In the genomic region with DNA sequence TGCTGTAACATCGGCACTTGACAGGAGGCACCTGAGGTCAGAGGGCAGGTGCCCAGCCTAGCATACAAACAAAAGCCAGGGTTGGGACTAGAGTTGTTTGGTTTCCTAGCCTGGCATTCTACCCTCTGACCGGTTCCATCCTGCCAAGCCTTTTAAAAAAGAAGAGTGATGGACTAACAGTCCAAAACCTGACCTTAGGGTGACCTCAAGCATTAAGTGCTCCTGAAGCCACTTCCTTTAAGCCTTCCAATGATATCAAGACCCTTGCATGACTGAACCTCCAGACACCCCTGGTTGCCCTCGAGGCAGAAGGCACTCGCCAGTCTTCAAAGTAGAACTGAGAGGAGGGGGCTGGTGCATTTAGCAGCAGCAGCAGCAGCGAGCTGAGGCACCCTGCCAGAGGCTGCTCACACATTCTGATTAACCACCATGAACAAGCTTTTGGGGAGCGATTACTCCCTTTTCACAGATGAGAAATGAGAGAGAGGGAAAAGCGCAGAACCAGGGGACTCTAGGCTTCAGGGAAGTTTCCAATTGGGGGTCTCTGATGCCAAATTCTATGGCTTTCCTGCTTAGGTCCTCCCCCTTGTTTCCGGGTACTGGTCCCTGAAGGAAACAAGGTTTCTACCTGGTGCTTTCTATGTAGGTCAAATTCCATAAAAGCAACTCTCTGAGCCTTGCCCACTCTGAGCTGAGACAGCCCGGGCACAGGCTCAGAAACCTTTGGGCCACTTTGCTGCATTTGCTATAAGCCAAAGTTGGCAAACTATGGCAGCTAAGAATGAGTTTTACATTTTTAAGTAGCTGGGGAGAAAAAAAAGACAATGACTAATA, we compare ENCODE assay signal across 1 cellular context.
TF ChIP-seq lines count a peak whose summit lies in the region.

No MANE protein-coding gene starts in this region.

TF ChIP-seq in K562, 482 proteins besides CTCF, POLR2A, EP300 and RAD21 (continued from another document):
- TF ChIP-seq, protein P1, sequence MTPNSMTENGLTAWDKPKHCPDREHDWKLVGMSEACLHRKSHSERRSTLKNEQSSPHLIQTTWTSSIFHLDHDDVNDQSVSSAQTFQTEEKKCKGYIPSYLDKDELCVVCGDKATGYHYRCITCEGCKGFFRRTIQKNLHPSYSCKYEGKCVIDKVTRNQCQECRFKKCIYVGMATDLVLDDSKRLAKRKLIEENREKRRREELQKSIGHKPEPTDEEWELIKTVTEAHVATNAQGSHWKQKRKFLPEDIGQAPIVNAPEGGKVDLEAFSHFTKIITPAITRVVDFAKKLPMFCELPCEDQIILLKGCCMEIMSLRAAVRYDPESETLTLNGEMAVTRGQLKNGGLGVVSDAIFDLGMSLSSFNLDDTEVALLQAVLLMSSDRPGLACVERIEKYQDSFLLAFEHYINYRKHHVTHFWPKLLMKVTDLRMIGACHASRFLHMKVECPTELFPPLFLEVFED (CRISPR knock-in tag; conservative IDR thresholded peaks at IDR 0.05) = no peak
- TF ChIP-seq ARID1B (IDR thresholded peaks at IDR 0.05) (peak; percentile 90), MTA2 (IDR thresholded peaks at IDR 0.05; ENCODE audit: low read depth) (peak; percentile 59), RBBP5 (IDR thresholded peaks at IDR 0.05; ENCODE audit: borderline replicate concordance, insufficient read depth, low read length, poor library complexity, severe bottlenecking) (peak; percentile 25), MEIS2 (IDR thresholded peaks at IDR 0.05; ENCODE audit: partially characterized antibody) (peak; percentile 70), HSF4 (CRISPR knock-in tag; IDR thresholded peaks at IDR 0.05; ENCODE audit: borderline replicate concordance) (no peak), NR4A1 (CRISPR knock-in tag; IDR thresholded peaks at IDR 0.05) (no peak), NR4A1 (tag; IDR thresholded peaks at IDR 0.05) (0 out of 2 replicates have a peak, but pooled peaks have one; percentile 16), NCOA1 (IDR thresholded peaks at IDR 0.05; ENCODE audit: low read depth) (peak; percentile 41; the same call in 1 of the 2 replicates), WHSC1 (IDR thresholded peaks at IDR 0.05; ENCODE audit: low read length) (peak; percentile 36)
- TF ChIP-seq, protein P2, sequence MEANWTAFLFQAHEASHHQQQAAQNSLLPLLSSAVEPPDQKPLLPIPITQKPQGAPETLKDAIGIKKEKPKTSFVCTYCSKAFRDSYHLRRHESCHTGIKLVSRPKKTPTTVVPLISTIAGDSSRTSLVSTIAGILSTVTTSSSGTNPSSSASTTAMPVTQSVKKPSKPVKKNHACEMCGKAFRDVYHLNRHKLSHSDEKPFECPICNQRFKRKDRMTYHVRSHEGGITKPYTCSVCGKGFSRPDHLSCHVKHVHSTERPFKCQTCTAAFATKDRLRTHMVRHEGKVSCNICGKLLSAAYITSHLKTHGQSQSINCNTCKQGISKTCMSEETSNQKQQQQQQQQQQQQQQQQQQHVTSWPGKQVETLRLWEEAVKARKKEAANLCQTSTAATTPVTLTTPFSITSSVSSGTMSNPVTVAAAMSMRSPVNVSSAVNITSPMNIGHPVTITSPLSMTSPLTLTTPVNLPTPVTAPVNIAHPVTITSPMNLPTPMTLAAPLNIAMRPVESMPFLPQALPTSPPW (CRISPR knock-in tag; IDR thresholded peaks at IDR 0.05) = peak; percentile 63
